Comparison of ENCODE assay signal across 1 cellular context in the genomic region with DNA sequence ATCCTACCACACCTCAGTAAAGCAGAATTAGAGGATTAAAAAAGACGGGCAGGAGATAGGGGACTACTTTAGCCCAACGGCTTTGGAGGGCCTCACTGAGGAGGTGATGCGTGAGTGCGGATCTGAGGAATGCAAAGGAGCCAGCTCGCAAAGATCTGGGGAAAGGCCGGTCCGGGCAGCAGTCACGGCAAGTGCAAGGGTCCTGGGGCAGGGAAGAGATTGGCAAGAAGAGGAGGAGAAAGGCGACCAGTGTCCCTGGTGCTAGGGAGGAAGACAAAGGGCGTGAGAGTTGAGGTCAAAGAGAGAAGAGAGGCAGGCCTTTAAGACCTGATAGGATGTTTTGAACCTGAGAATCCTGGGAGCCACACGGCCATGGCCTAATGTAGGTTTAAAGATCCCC.
TF ChIP-seq lines count a peak whose summit lies in the region.

No MANE protein-coding gene starts in this region.

TF ChIP-seq in H1, 55 proteins besides CTCF, POLR2A, EP300 and RAD21:
- TF ChIP-seq HDAC2 (IDR thresholded peaks at IDR 0.05; ENCODE audit: borderline replicate concordance in 1 of 2, low read depth in 2 of 2, low read length in 2 of 2), result peak in 1 of 2 experiments; percentile 66; a peak in 1 of 4 replicates
- TF ChIP-seq SUZ12 (IDR thresholded peaks at IDR 0.05; ENCODE audit: low read length), result no peak
- peak; percentile 95 for TF ChIP-seq KDM1A (IDR thresholded peaks at IDR 0.05; ENCODE audit: borderline replicate concordance, low read length)
